ENCODE assay signal across 12 cellular contexts in genomic region chr1:206890125-206890637, GRCh38. TPM values are rescaled to one million over a fixed set of nuclear protein-coding genes. Genes with fewer than 3 reads are reported as not detected.
A peak's percentile ranks its signal among the peaks of the same experiment; 100 is the strongest.
DNase-seq lines count a peak whose midpoint lies in the region; ATAC-seq and TF ChIP-seq lines count a peak whose summit lies in the region.
"Had no signal": no experiment of that assay in that cellular context is flagged by ENCODE, and none has a peak within 500 bp of the region (broad histone marks: within the 10 kb centered on the region; RNA-seq: fewer than 3 reads in every experiment).

No MANE protein-coding gene starts in this region.

- intact Hi-C loops in activated CD4-positive, alpha-beta T cell treated with anti-CD3 and anti-CD28 coated beads, Interleukin-2, amount 10 ng/mL, durations not matched to agents 24 days and 14 days (cut with micrococcal nuclease): loop anchor here (2.0 kb wide), 1 partner anchor 17 kb away; no protein-coding TSS in a partner anchor
- intact Hi-C loops in mammary epithelial cell (cut with micrococcal nuclease): no loop called here

- H3K36me3 ChIP-seq in mammary epithelial cell (ENCODE audit: insufficient read depth, low read length) (no peaks in the 10 kb centered on the region), osteoblast (ENCODE audit: insufficient read depth, low read length) (no peaks in the 10 kb centered on the region)

- H3K36me3 Mint-ChIP-seq in activated CD4-positive, alpha-beta T cell treated with anti-CD3 and anti-CD28 coated beads, Interleukin-2, amount 10 ng/mL, durations not matched to agents 24 days and 14 days (ENCODE audit: low read depth): peaks cover 1% of the 10 kb centered on the region

- in situ Hi-C loops in mammary epithelial cell (cut with MboI; ENCODE audit: low sequenced_read_pairs in 2 of 2): no loop called here

- WGBS in mammary epithelial cell (ENCODE audit: low coverage, missing lambda C conversion rate): 30% methylated on average over 2 of the region's 2 CpGs

- DNase-seq in activated CD4-positive, alpha-beta T cell treated with anti-CD3 and anti-CD28 coated beads, Interleukin-2, amount 10 ng/mL, durations not matched to agents 24 days and 14 days: no peak
- no peak for DNase-seq in activated CD4-positive, alpha-beta T cell treated with anti-CD3 and anti-CD28 coated beads for 1 hour
- peak; percentile 8 for DNase-seq in NCI-H2029 (lab: John Stamatoyannopoulos, UW)
- DNase-seq in mammary epithelial cell: peak; percentile 84
- DNase-seq in osteoblast (ENCODE audit: insufficient read length, low spot score, missing footprints): no peak
- DNase-seq in DMS 273 (lab: John Stamatoyannopoulos, UW; ENCODE audit: unreplicated experiment): no peak
- DNase-seq in stimulated activated CD4-positive, alpha-beta T cell treated with anti-CD3 and anti-CD28 coated beads, Interleukin-4, amount 100 ng/mL, for 24 hours: no peak
- DNase-seq: AML-193, NCI-H187 treated with DMSO at 0.1 percent for 48 hours, T-helper 9 cell had no signal

- H3K4me1 Mint-ChIP-seq in activated CD4-positive, alpha-beta T cell treated with anti-CD3 and anti-CD28 coated beads, Interleukin-2, amount 10 ng/mL, durations not matched to agents 24 days and 14 days: peaks cover 45% of the 10 kb centered on the region

- peak overlapping the region; percentile 6 for H3K4me2 ChIP-seq in mammary epithelial cell (ENCODE audit: insufficient read depth, low read depth, low read length)
- peak overlapping the region; percentile 74 for H3K4me2 ChIP-seq in osteoblast (ENCODE audit: insufficient read depth, low read length)

- H3K27me3 Mint-ChIP-seq in activated CD4-positive, alpha-beta T cell treated with anti-CD3 and anti-CD28 coated beads, Interleukin-2, amount 10 ng/mL, durations not matched to agents 24 days and 14 days: peaks cover 3% of the 10 kb centered on the region

- no peak overlapping the region for H3K4me3 ChIP-seq in mammary epithelial cell (replicated peaks in 1 of 3; ENCODE audit: insufficient read depth in 1 of 3, low read depth in 2 of 3, low read length in 3 of 3)
- H3K4me3 ChIP-seq in osteoblast (ENCODE audit: insufficient read depth, low read length): peak overlapping the region; percentile 10

- H2AFZ ChIP-seq in mammary epithelial cell (ENCODE audit: low read depth, low read length) (peak overlapping the region; percentile 2), osteoblast (ENCODE audit: low read length) (no peak overlapping the region)

- H3K4me3 Mint-ChIP-seq in activated CD4-positive, alpha-beta T cell treated with anti-CD3 and anti-CD28 coated beads, Interleukin-2, amount 10 ng/mL, durations not matched to agents 24 days and 14 days: no peak overlapping the region
- H3K4me3 Mint-ChIP-seq: nephron had no signal

- CTCF ChIA-PET in mammary epithelial cell (lab: Charles Lee; ENCODE audit: low non-redundant PET): no interaction called here

- H3K9me3 Mint-ChIP-seq in activated CD4-positive, alpha-beta T cell treated with anti-CD3 and anti-CD28 coated beads, Interleukin-2, amount 10 ng/mL, durations not matched to agents 24 days and 14 days: no peaks in the 10 kb centered on the region
- H3K9me3 Mint-ChIP-seq: nephron had no signal

- dilution Hi-C loops in mammary epithelial cell (cut with HindIII; ENCODE audit: low sequenced_read_pairs): no loop called here

- peak overlapping the region; percentile 49 for H3K27ac Mint-ChIP-seq in activated CD4-positive, alpha-beta T cell treated with anti-CD3 and anti-CD28 coated beads, Interleukin-2, amount 10 ng/mL, durations not matched to agents 24 days and 14 days
- H3K27ac Mint-ChIP-seq: nephron had no signal

- H3K9me3 ChIP-seq in mammary epithelial cell (replicated peaks; ENCODE audit: insufficient read depth, low read length) (no peaks in the 10 kb centered on the region), osteoblast (ENCODE audit: low read depth, low read length) (no peaks in the 10 kb centered on the region)

- H3K4me1 ChIP-seq in mammary epithelial cell (ENCODE audit: insufficient read depth, low read length) (peaks cover 72% of the 10 kb centered on the region), osteoblast (ENCODE audit: insufficient read depth, low read length) (peaks cover 37% of the 10 kb centered on the region)

- H3K27ac ChIP-seq in mammary epithelial cell (ENCODE audit: insufficient read depth, low read depth, low read length) (peak overlapping the region; percentile 68), osteoblast (ENCODE audit: low read depth, low read length) (peak overlapping the region; percentile 90)

- TF ChIP-seq CTCF in mammary epithelial cell (conservative IDR thresholded peaks at IDR 0.05 in 1 of 2, IDR thresholded peaks at IDR 0.05 in 1 of 2; ENCODE audit: extremely low read depth in 1 of 2, insufficient read depth in 1 of 2, low read depth in 1 of 2, low read length in 2 of 2) (no peak), osteoblast (IDR thresholded peaks at IDR 0.05; ENCODE audit: extremely low read depth, low read depth, low read length) (no peak)

- H4K20me1 ChIP-seq in mammary epithelial cell (ENCODE audit: insufficient read depth, low read length): no peaks in the 10 kb centered on the region
- no peaks in the 10 kb centered on the region for H4K20me1 ChIP-seq in osteoblast (ENCODE audit: insufficient read depth, low read length)

- peak overlapping the region; percentile 4 for H3K9ac ChIP-seq in mammary epithelial cell (ENCODE audit: insufficient read depth, low read length)

- no TSS peak for BruUV-seq in mammary epithelial cell (replicated peaks; lab: Mats Ljungman, UMichigan)

- no peaks in the 10 kb centered on the region for H3K27me3 ChIP-seq in mammary epithelial cell (ENCODE audit: insufficient read depth, low read length)
- H3K27me3 ChIP-seq in osteoblast (ENCODE audit: insufficient read depth, low read length): no peaks in the 10 kb centered on the region

- H3K79me2 ChIP-seq in mammary epithelial cell (ENCODE audit: insufficient read depth, low read length) (no peaks in the 10 kb centered on the region), osteoblast (ENCODE audit: insufficient read depth, low read length) (no peaks in the 10 kb centered on the region)

- ATAC-seq in HG03196 (IDR thresholded peaks at IDR 0.05; ENCODE audit: unreplicated experiment): no peak

RNA-seq across cellular contexts. Expression of gene IL24, which starts 7.1 kb away (rescaled TPM):
- 5.1 and 5.9 TPM in 2 replicates for total RNA-seq in activated CD4-positive, alpha-beta T cell treated with anti-CD3 and anti-CD28 coated beads, Interleukin-2, amount 10 ng/mL, durations not matched to agents 24 days and 14 days
- total RNA-seq in mammary epithelial cell (not detected), osteoblast (not detected in 2 replicates)
- 0.09 TPM for polyA plus RNA-seq in mammary epithelial cell
- not detected for polyA minus RNA-seq in mammary epithelial cell

RNA-seq across cellular contexts. Expression of gene IL20, which starts 24.8 kb away (rescaled TPM):
- not detected in 2 replicates for total RNA-seq in activated CD4-positive, alpha-beta T cell treated with anti-CD3 and anti-CD28 coated beads, Interleukin-2, amount 10 ng/mL, durations not matched to agents 24 days and 14 days
- total RNA-seq in mammary epithelial cell (not detected), osteoblast (not detected in 2 replicates)
- polyA plus RNA-seq in mammary epithelial cell: 0.10 TPM
- polyA minus RNA-seq in mammary epithelial cell: not detected

RNA-seq across cellular contexts. Expression of gene FCMR, which starts 31.6 kb away (rescaled TPM):
- 19.6 and 23.2 TPM in 2 replicates for total RNA-seq in activated CD4-positive, alpha-beta T cell treated with anti-CD3 and anti-CD28 coated beads, Interleukin-2, amount 10 ng/mL, durations not matched to agents 24 days and 14 days
- total RNA-seq in mammary epithelial cell (1 to 10 TPM; 1.2 to 5.0 TPM), osteoblast (0.29 TPM in 1 of 2 replicates, not detected in the other)
- polyA plus RNA-seq in mammary epithelial cell: 5.4 TPM
- not detected for polyA minus RNA-seq in mammary epithelial cell

RNA-seq across cellular contexts. Expression of gene PIGR, which starts 56.1 kb away (rescaled TPM):
- total RNA-seq in activated CD4-positive, alpha-beta T cell treated with anti-CD3 and anti-CD28 coated beads, Interleukin-2, amount 10 ng/mL, durations not matched to agents 24 days and 14 days: 0.07 TPM in 1 of 2 replicates, not detected in the other
- total RNA-seq in mammary epithelial cell (10 to 100 TPM in 1 of 2 donors, not detected in 1; 10.7 TPM), osteoblast (not detected in 2 replicates)
- 0.03 TPM for polyA plus RNA-seq in mammary epithelial cell
- polyA minus RNA-seq in mammary epithelial cell: 1.4 TPM

Comparison
In these comparisons a context has a peak if more than half of its experiments do, and no peak if none do; other contexts are left out.
1. DNase-seq: peak in NCI-H2029 (single experiment) and mammary epithelial cell (single experiment); none in activated CD4-positive, alpha-beta T cell treated with anti-CD3 and anti-CD28 coated beads, Interleukin-2, amount 10 ng/mL, durations not matched to agents 24 days and 14 days (single experiment), activated CD4-positive, alpha-beta T cell treated with anti-CD3 and anti-CD28 coated beads for 1 hour (single experiment), osteoblast (single experiment), DMS 273 (single experiment) and stimulated activated CD4-positive, alpha-beta T cell treated with anti-CD3 and anti-CD28 coated beads, Interleukin-4, amount 100 ng/mL, for 24 hours (single experiment).